ENCODE assay signal across 6 cellular contexts in the genomic region with DNA sequence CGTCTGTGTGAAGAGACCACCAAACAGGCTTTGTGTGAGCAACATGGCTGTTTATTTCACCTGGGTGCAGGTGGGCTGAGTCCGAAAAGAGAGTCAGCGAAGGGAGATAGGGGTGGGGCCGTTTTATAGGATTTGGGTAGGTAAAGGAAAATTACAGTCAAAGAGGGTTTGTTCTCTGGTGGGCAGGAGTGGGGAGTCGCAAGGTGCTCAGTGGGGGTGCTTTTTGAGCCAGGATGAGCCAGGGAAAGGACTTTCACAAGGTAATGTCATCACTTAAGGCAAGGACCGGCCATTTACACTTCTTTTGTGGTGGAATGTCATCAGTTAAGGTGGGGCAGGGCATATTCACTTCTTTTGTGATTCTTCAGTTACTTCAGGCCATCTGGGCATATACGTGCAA.
DNase-seq lines count a peak whose midpoint lies in the region; ATAC-seq and TF ChIP-seq lines count a peak whose summit lies in the region.
"Not testable (repeated sequence)": the region's sequence is repeated elsewhere in the genome, so short reads cannot be mapped to it uniquely, and the experiment has no call there.

No MANE protein-coding gene starts in this region.

- H3K36me3 ChIP-seq in GM23338 (ENCODE audit: insufficient read depth); HUES48 (ENCODE audit: control insufficient read depth, insufficient read depth, low read length); iPS-18a (ENCODE audit: control insufficient read depth, low read depth, low read length): not testable (repeated sequence)

- H3K9ac ChIP-seq in HUES48 (ENCODE audit: low read depth, low read length), result peak overlapping the region; percentile 73; the same call in 1 of the 2 replicates
- H3K9ac ChIP-seq in iPS-18a (ENCODE audit: low read length), result peak overlapping the region; percentile 28

- not testable (repeated sequence) for ATAC-seq in GM23338, WTC11

- peak overlapping the region; percentile 86 for H3K27ac ChIP-seq in GM23338 (ENCODE audit: low read depth)
- not testable (repeated sequence) for H3K27ac ChIP-seq in HUES48 (ENCODE audit: low read depth, low read length); iPS-18a (ENCODE audit: low read length)

- peaks cover 34% of the 10 kb centered on the region for H3K9me3 Mint-ChIP-seq in GM23338
- peaks cover 15% of the 10 kb centered on the region; the same call in 1 of the 2 replicates for H3K9me3 Mint-ChIP-seq in WTC11
- H3K9me3 Mint-ChIP-seq in endothelial cell (ENCODE audit: unreplicated experiment), result not testable (repeated sequence)
- peaks cover 13% of the 10 kb centered on the region for H3K9me3 Mint-ChIP-seq in neural crest cell

- not testable (repeated sequence) for H3F3A ChIP-seq in GM23338 (replicated peaks; ENCODE audit: low read depth)

- H3K4me1 ChIP-seq in GM23338 (ENCODE audit: insufficient read depth), result peaks cover 38% of the 10 kb centered on the region
- peaks cover 33% of the 10 kb centered on the region for H3K4me1 ChIP-seq in HUES48 (ENCODE audit: control insufficient read depth, insufficient read depth, low read length)
- peaks cover 31% of the 10 kb centered on the region for H3K4me1 ChIP-seq in iPS-18a (ENCODE audit: control insufficient read depth, low read depth, low read length)

- H3K4me3 ChIP-seq in GM23338 (peak overlapping the region; percentile 64), HUES48 (ENCODE audit: low read depth, low read length) (peak overlapping the region; percentile 67), iPS-18a (ENCODE audit: low read length) (peak overlapping the region; percentile 70)

- TF ChIP-seq CTCF in GM23338 (conservative IDR thresholded peaks at IDR 0.05; ENCODE audit: low read depth in 2 of 2); WTC11 (IDR thresholded peaks at IDR 0.05); endothelial cell (IDR thresholded peaks at IDR 0.05; ENCODE audit: unreplicated experiment); neural crest cell (conservative IDR thresholded peaks at IDR 0.05): not testable (repeated sequence)

- not testable (repeated sequence) for DNase-seq in GM23338 (ENCODE audit: low spot score); WTC11 (ENCODE audit: low spot score); endothelial cell (ENCODE audit: low spot score); neural crest cell (ENCODE audit: low read depth, low spot score)

- H3K9me3 ChIP-seq in HUES48 (ENCODE audit: control insufficient read depth, insufficient read depth, low read length); iPS-18a (ENCODE audit: control insufficient read depth, low read depth, low read length): not testable (repeated sequence)

- H3K36me3 Mint-ChIP-seq in GM23338 (ENCODE audit: low read depth), result peaks cover 71% of the 10 kb centered on the region
- peaks cover 64% of the 10 kb centered on the region for H3K36me3 Mint-ChIP-seq in WTC11
- H3K36me3 Mint-ChIP-seq in endothelial cell (ENCODE audit: low read depth, unreplicated experiment); neural crest cell (ENCODE audit: low read depth): not testable (repeated sequence)

- peak overlapping the region; percentile 75; the same call in 1 of the 2 replicates for H3K4me2 ChIP-seq in GM23338

- peaks cover 26% of the 10 kb centered on the region for H3K27me3 Mint-ChIP-seq in GM23338 (ENCODE audit: insufficient read depth, low read depth, poor library complexity)
- not testable (repeated sequence) for H3K27me3 Mint-ChIP-seq in WTC11 (ENCODE audit: low read depth); endothelial cell (ENCODE audit: unreplicated experiment)
- H3K27me3 Mint-ChIP-seq in neural crest cell (ENCODE audit: low read depth), result peaks cover 34% of the 10 kb centered on the region

- H2AFZ ChIP-seq in GM23338, result not testable (repeated sequence)

- not testable (repeated sequence) for H3K9me2 ChIP-seq in GM23338 (ENCODE audit: insufficient read depth)

- H3K27ac Mint-ChIP-seq in GM23338 (peak overlapping the region; percentile 96), WTC11 (peak overlapping the region; percentile 100), neural crest cell (ENCODE audit: unreplicated experiment) (peak overlapping the region; percentile 57)
- H3K27ac Mint-ChIP-seq in endothelial cell (ENCODE audit: unreplicated experiment), result not testable (repeated sequence)

- peaks cover 34% of the 10 kb centered on the region for H3K79me2 ChIP-seq in GM23338 (replicated peaks; ENCODE audit: insufficient read depth)

- POLR2A ChIA-PET in WTC11 (lab: Charles Lee), result not testable (repeated sequence)

- H4K20me1 ChIP-seq in GM23338 (replicated peaks; ENCODE audit: insufficient read depth), result not testable (repeated sequence)

- H3K4me3 Mint-ChIP-seq in GM23338, result peak overlapping the region; percentile 80
- peak overlapping the region; percentile 98 for H3K4me3 Mint-ChIP-seq in WTC11
- H3K4me3 Mint-ChIP-seq in endothelial cell (ENCODE audit: unreplicated experiment), result peak overlapping the region; percentile 51
- H3K4me3 Mint-ChIP-seq in neural crest cell, result not testable (repeated sequence)

- H3K4me1 Mint-ChIP-seq in GM23338 (peaks cover 45% of the 10 kb centered on the region), WTC11 (peaks cover 53% of the 10 kb centered on the region), endothelial cell (ENCODE audit: unreplicated experiment) (peaks cover 25% of the 10 kb centered on the region)
- H3K4me1 Mint-ChIP-seq in neural crest cell, result not testable (repeated sequence)

- CTCF ChIA-PET in WTC11 (lab: Charles Lee), result not testable (repeated sequence)

- H3K27me3 ChIP-seq in GM23338 (ENCODE audit: insufficient read depth); HUES48 (ENCODE audit: control insufficient read depth, insufficient read depth, low read length); iPS-18a (ENCODE audit: control insufficient read depth, insufficient read depth, low read length): not testable (repeated sequence)

TF ChIP-seq in WTC11, 78 proteins besides CTCF, POLR2A, EP300 and RAD21:
- TF ChIP-seq ETV6 (CRISPR knock-in tag; IDR thresholded peaks at IDR 0.05) (peak; percentile 65), FOXK1 (CRISPR knock-in tag; IDR thresholded peaks at IDR 0.05) (0 out of 2 replicates have a peak, but pooled peaks have one; percentile 21), SP1 (CRISPR knock-in tag; conservative IDR thresholded peaks at IDR 0.05) (0 out of 2 replicates have a peak, but pooled peaks have one; percentile 42), TEAD1 (CRISPR knock-in tag; IDR thresholded peaks at IDR 0.05) (peak; percentile 62; the same call in 1 of the 2 replicates)
- TF ChIP-seq, protein P1, sequence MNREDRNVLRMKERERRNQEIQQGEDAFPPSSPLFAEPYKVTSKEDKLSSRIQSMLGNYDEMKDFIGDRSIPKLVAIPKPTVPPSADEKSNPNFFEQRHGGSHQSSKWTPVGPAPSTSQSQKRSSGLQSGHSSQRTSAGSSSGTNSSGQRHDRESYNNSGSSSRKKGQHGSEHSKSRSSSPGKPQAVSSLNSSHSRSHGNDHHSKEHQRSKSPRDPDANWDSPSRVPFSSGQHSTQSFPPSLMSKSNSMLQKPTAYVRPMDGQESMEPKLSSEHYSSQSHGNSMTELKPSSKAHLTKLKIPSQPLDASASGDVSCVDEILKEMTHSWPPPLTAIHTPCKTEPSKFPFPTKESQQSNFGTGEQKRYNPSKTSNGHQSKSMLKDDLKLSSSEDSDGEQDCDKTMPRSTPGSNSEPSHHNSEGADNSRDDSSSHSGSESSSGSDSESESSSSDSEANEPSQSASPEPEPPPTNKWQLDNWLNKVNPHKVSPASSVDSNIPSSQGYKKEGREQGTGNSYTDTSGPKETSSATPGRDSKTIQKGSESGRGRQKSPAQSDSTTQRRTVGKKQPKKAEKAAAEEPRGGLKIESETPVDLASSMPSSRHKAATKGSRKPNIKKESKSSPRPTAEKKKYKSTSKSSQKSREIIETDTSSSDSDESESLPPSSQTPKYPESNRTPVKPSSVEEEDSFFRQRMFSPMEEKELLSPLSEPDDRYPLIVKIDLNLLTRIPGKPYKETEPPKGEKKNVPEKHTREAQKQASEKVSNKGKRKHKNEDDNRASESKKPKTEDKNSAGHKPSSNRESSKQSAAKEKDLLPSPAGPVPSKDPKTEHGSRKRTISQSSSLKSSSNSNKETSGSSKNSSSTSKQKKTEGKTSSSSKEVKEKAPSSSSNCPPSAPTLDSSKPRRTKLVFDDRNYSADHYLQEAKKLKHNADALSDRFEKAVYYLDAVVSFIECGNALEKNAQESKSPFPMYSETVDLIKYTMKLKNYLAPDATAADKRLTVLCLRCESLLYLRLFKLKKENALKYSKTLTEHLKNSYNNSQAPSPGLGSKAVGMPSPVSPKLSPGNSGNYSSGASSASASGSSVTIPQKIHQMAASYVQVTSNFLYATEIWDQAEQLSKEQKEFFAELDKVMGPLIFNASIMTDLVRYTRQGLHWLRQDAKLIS (CRISPR knock-in tag; IDR thresholded peaks at IDR 0.05; ENCODE audit: borderline replicate concordance), result peak; percentile 94; the same call in 1 of the 2 replicates
- TF ChIP-seq, protein P2, sequence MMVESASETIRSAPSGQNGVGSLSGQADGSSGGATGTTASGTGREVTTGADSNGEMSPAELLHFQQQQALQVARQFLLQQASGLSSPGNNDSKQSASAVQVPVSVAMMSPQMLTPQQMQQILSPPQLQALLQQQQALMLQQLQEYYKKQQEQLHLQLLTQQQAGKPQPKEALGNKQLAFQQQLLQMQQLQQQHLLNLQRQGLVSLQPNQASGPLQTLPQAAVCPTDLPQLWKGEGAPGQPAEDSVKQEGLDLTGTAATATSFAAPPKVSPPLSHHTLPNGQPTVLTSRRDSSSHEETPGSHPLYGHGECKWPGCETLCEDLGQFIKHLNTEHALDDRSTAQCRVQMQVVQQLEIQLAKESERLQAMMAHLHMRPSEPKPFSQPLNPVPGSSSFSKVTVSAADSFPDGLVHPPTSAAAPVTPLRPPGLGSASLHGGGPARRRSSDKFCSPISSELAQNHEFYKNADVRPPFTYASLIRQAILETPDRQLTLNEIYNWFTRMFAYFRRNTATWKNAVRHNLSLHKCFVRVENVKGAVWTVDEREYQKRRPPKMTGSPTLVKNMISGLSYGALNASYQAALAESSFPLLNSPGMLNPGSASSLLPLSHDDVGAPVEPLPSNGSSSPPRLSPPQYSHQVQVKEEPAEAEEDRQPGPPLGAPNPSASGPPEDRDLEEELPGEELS (CRISPR knock-in tag; IDR thresholded peaks at IDR 0.05), result 0 out of 2 replicates have a peak, but pooled peaks have one; percentile 19
